Comparison of ENCODE assay signal across 13 cellular contexts in the genomic region with DNA sequence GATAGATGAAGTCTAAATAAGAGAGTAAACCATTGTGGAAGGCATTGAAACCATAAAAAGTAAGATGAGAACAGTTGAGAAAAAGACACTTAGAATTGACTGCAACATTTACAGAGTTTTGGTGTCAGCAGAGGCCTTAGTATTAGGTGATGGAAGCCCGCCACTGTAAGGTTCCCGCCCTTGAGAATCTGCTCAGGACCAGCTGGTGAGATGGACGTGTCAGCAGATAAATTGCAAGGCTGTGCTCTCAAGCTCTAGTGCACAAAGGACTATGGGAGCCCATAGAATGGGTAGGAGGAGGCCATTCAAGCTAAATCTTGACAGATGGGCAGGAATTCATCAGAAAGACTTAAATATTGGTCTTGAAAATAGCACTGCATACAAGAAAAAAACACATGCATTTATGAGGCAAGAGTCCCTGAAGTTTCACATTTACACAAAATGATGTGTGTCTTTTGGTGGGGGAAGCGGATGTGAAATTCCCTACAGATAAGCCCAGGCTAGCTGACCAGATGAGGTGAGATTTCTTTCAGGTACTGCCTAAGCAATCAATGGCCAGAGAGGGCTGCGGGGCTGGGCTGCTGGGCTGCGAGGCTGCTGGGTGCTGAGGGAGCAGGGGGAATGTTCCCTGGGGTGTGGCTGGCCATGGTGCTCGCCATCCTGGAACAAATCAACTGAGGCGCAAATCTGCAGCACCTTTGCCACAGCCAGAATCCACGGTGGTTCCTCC. TPM values are rescaled to one million over a fixed set of nuclear protein-coding genes. Genes with fewer than 3 reads are reported as not detected.
A peak's percentile ranks its signal among the peaks of the same experiment; 100 is the strongest.
DNase-seq lines count a peak whose midpoint lies in the region; ATAC-seq, FAIRE-seq and TF ChIP-seq lines count a peak whose summit lies in the region.
"Had no signal": no experiment of that assay in that cellular context is flagged by ENCODE, and none has a peak within 500 bp of the region (broad histone marks: within the 10 kb centered on the region; RNA-seq: fewer than 3 reads in every experiment).

No MANE protein-coding gene starts in this region.

- H3K36me3 ChIP-seq in breast epithelium = no peaks in the 10 kb centered on the region
- no peaks in the 10 kb centered on the region for H3K36me3 ChIP-seq in pancreas

- H3K9me3 ChIP-seq in breast epithelium = no peaks in the 10 kb centered on the region
- no peaks in the 10 kb centered on the region for H3K9me3 ChIP-seq in pancreas

- H3K36me3 Mint-ChIP-seq in T-helper 2 cell treated with Interferon-gamma antibody and Interleukin-4, amounts not matched to agents 5 μg/mL and 100 μg/mL, for 36 hours (ENCODE audit: low read depth) = peaks cover 4% of the 10 kb centered on the region
- H3K36me3 Mint-ChIP-seq in stimulated activated memory B cell treated with anti-CD40 and anti-IgM and Interleukin-4, amounts not matched to agents 10 μg/mL and 1 μg/mL and 100 μg/mL, for 72 hours = no peaks in the 10 kb centered on the region
- H3K36me3 Mint-ChIP-seq in endothelial cell (ENCODE audit: low read depth, unreplicated experiment) = no peaks in the 10 kb centered on the region

- H3K27ac ChIP-seq in breast epithelium (peak overlapping the region; percentile 71 to 89), pancreas (peak overlapping the region in 2 of 4 donors; percentile 21 to 44)
- H3K27ac ChIP-seq: hepatocyte had no signal

- H3K4me3 Mint-ChIP-seq in T-helper 2 cell treated with Interferon-gamma antibody and Interleukin-4, amounts not matched to agents 5 μg/mL and 100 μg/mL, for 36 hours = no peak overlapping the region
- H3K4me3 Mint-ChIP-seq in stimulated activated memory B cell treated with anti-CD40 and anti-IgM and Interleukin-4, amounts not matched to agents 10 μg/mL and 1 μg/mL and 100 μg/mL, for 72 hours = no peak overlapping the region
- no peak overlapping the region for H3K4me3 Mint-ChIP-seq in endothelial cell (ENCODE audit: unreplicated experiment)

- TF ChIP-seq POLR2A in breast epithelium (IDR thresholded peaks at IDR 0.05) = no peak

- H3K4me1 ChIP-seq in breast epithelium (peaks cover under 1 to 2% of the 10 kb centered on the region in 2 donors), pancreas (peaks cover 22 to 30% (median 22%) of the 10 kb centered on the region in 3 donors)

- intact Hi-C loops in breast epithelium (cut with DNase I; ENCODE audit: low total_unique reads) = loop anchor here (2.0 kb wide), 1 partner anchor 43 kb away; the partner anchor contains the start of gene SYPL1
- intact Hi-C loops in pancreas (cut with DNase I) = loop anchor here in 1 of 3 donors (10.0 kb wide), 1 partner anchor 85 kb away; no protein-coding TSS in a partner anchor

- no peak for FAIRE-seq in pancreas (lab: Jason Lieb, UNC)
- FAIRE-seq: endometrium had no signal

- TF ChIP-seq CTCF in breast epithelium (IDR thresholded peaks at IDR 0.05) (no peak), pancreas (IDR thresholded peaks at IDR 0.05) (no peak), endothelial cell (IDR thresholded peaks at IDR 0.05; ENCODE audit: unreplicated experiment) (no peak)

- H3K4me1 Mint-ChIP-seq in T-helper 2 cell treated with Interferon-gamma antibody and Interleukin-4, amounts not matched to agents 5 μg/mL and 100 μg/mL, for 36 hours (ENCODE audit: low read depth) = peaks cover 53% of the 10 kb centered on the region
- peaks cover 90% of the 10 kb centered on the region for H3K4me1 Mint-ChIP-seq in stimulated activated memory B cell treated with anti-CD40 and anti-IgM and Interleukin-4, amounts not matched to agents 10 μg/mL and 1 μg/mL and 100 μg/mL, for 72 hours
- peaks cover 53% of the 10 kb centered on the region for H3K4me1 Mint-ChIP-seq in endothelial cell (ENCODE audit: unreplicated experiment)

- H3K27me3 ChIP-seq in breast epithelium (no peaks in the 10 kb centered on the region), pancreas (no peaks in the 10 kb centered on the region)
- H3K27me3 ChIP-seq: hepatocyte had no signal

- no peak overlapping the region for H3K4me3 ChIP-seq in breast epithelium
- no peak overlapping the region for H3K4me3 ChIP-seq in pancreas
- H3K4me3 ChIP-seq: hepatocyte had no signal

- H3K27ac Mint-ChIP-seq in T-helper 2 cell treated with Interferon-gamma antibody and Interleukin-4, amounts not matched to agents 5 μg/mL and 100 μg/mL, for 36 hours = peak overlapping the region; percentile 59
- peak overlapping the region; percentile 97 for H3K27ac Mint-ChIP-seq in stimulated activated memory B cell treated with anti-CD40 and anti-IgM and Interleukin-4, amounts not matched to agents 10 μg/mL and 1 μg/mL and 100 μg/mL, for 72 hours
- H3K27ac Mint-ChIP-seq in endothelial cell (ENCODE audit: unreplicated experiment) = no peak overlapping the region

- no peak for ATAC-seq in stimulated activated memory B cell treated with anti-CD40 and anti-IgM and Interleukin-4, amounts not matched to agents 10 μg/mL and 1 μg/mL and 100 μg/mL, for 72 hours
- ATAC-seq in pancreas (no peak), HG03354 (IDR thresholded peaks at IDR 0.05; ENCODE audit: poor library complexity, severe bottlenecking, unreplicated experiment) (no peak)

- H3K9me3 Mint-ChIP-seq in T-helper 2 cell treated with Interferon-gamma antibody and Interleukin-4, amounts not matched to agents 5 μg/mL and 100 μg/mL, for 36 hours = no peaks in the 10 kb centered on the region
- H3K9me3 Mint-ChIP-seq in stimulated activated memory B cell treated with anti-CD40 and anti-IgM and Interleukin-4, amounts not matched to agents 10 μg/mL and 1 μg/mL and 100 μg/mL, for 72 hours = no peaks in the 10 kb centered on the region
- H3K9me3 Mint-ChIP-seq in endothelial cell (ENCODE audit: unreplicated experiment) = no peaks in the 10 kb centered on the region

- DNase-seq in T-helper 2 cell treated with Interferon-gamma antibody and Interleukin-4, amounts not matched to agents 5 μg/mL and 100 μg/mL, for 36 hours (ENCODE audit: low spot score) = no peak
- DNase-seq in T-helper 2 cell = no peak
- peak; percentile 72 for DNase-seq in NCI-H524 treated with DMSO at 0.1 percent for 48 hours (lab: John Stamatoyannopoulos, UW)
- DNase-seq in breast epithelium (ENCODE audit: low spot score in 2 of 2) = no peak
- no peak for DNase-seq in pancreas
- DNase-seq in endothelial cell (ENCODE audit: low spot score) = no peak
- DNase-seq: activated CD8-positive, alpha-beta memory T cell treated with anti-CD3 and anti-CD28 coated beads, Interleukin-2, amount 50 U/mL, for 48 hours; retina; T1000 had no signal

- 55 to 65% methylated on average over 9 of the region's 9 CpGs for WGBS in pancreas, 2 donors

- H3K27me3 Mint-ChIP-seq in T-helper 2 cell treated with Interferon-gamma antibody and Interleukin-4, amounts not matched to agents 5 μg/mL and 100 μg/mL, for 36 hours (ENCODE audit: low read depth) = no peaks in the 10 kb centered on the region
- no peaks in the 10 kb centered on the region for H3K27me3 Mint-ChIP-seq in stimulated activated memory B cell treated with anti-CD40 and anti-IgM and Interleukin-4, amounts not matched to agents 10 μg/mL and 1 μg/mL and 100 μg/mL, for 72 hours
- peaks cover 5% of the 10 kb centered on the region for H3K27me3 Mint-ChIP-seq in endothelial cell (ENCODE audit: unreplicated experiment)

RNA-seq across cellular contexts. Expression of gene SYPL1, which starts 42.5 kb away (rescaled TPM):
- total RNA-seq in breast epithelium (100 to 1,000 TPM in 1 of 3 donors, 10 to 100 TPM in 2; 96.2 to 116 (median 98.3) TPM), pancreas (10 to 100 TPM; 23.4 to 44.7 (median 33.5) TPM), endothelial cell (ENCODE audit: unreplicated experiment) (92.7 TPM)
- 10 to 100 TPM; 16.4 to 38.6 TPM for polyA plus RNA-seq in pancreas
